Comparison of ENCODE assay signal across 36 cellular contexts in genomic region chr1:12771186-12771585, GRCh38. TPM values are rescaled to one million over a fixed set of nuclear protein-coding genes. Genes with fewer than 3 reads are reported as not detected.
"Had no signal": no experiment of that assay in that cellular context is flagged by ENCODE, and none has a peak within 500 bp of the region (broad histone marks: within the 10 kb centered on the region; RNA-seq: fewer than 3 reads in every experiment).

No MANE protein-coding gene starts in this region.

- ATAC-seq: activated CD8-positive, alpha-beta T cell treated with anti-CD3 and anti-CD28 coated beads for 36 hours; activated naive CD4-positive, alpha-beta T cell treated with anti-CD3 and anti-CD28 coated beads, Interleukin-2, amount 50 U/mL, for 72 hours; activated T-cell treated with anti-CD3 and anti-CD28 coated beads, Interleukin-2, amount 50 U/mL, for 4 hours; activated T-cell treated with anti-CD3 and anti-CD28 coated beads, Interleukin-2, amount 50 U/mL, for 72 hours; activated T-helper 17 cell treated with anti-CD3 and anti-CD28 coated beads, Interleukin-2, amount 50 U/mL, for 72 hours; body of pancreas had no signal

- H3K36me3 ChIP-seq: adrenal gland, brain microvascular endothelial cell, breast epithelium had no signal

- H3K4me1 ChIP-seq: adrenal gland, body of pancreas, breast epithelium had no signal

- H3K27ac ChIP-seq: adrenal gland, body of pancreas, brain microvascular endothelial cell, breast epithelium, VCaP had no signal

- H3K9me3 ChIP-seq: adrenal gland, body of pancreas, breast epithelium had no signal

- H3K27me3 ChIP-seq: body of pancreas, brain microvascular endothelial cell, breast epithelium had no signal

- H3K4me3 ChIP-seq: adrenal gland, body of pancreas, breast epithelium had no signal

- DNase-seq: activated B cell treated with CpG ODN at 0.5 μM for 24 hours; activated CD4-positive, alpha-beta memory T cell treated with anti-CD3 and anti-CD28 coated beads for 36 hours; activated CD4-positive, alpha-beta T cell treated with anti-CD3 and anti-CD28 coated beads for 4 hours; activated CD4-positive, alpha-beta T cell treated with anti-CD3 and anti-CD28 coated beads, Interleukin-2, amount 10 ng/mL, durations not matched to agents 24 days and 14 days; activated CD4-positive, alpha-beta T cell treated with anti-CD3 and anti-CD28 coated beads, Interleukin-2, amount 50 U/mL, for 1 hour; activated CD4-positive, alpha-beta T cell treated with anti-CD3 and anti-CD28 coated beads, Interleukin-2, amount 50 U/mL, for 4 hours; activated CD4-positive, CD25-positive, alpha-beta regulatory T cell treated with anti-CD3 and anti-CD28 coated beads, Interleukin-2, amount 50 U/mL, for 72 hours; activated CD8-positive, alpha-beta memory T cell treated with anti-CD3 and anti-CD28 coated beads, Interleukin-2, amount 50 U/mL, for 4 hours; activated CD8-positive, alpha-beta T cell treated with anti-CD3 and anti-CD28 coated beads for 36 hours; activated effector memory CD4-positive, alpha-beta T cell treated with anti-CD3 and anti-CD28 coated beads, Interleukin-2, amount 50 U/mL, for 16 hours; activated gamma-delta T cell treated with Interleukin-2 at 50 U/mL for 16 hours; activated naive CD4-positive, alpha-beta T cell; activated naive CD4-positive, alpha-beta T cell treated with anti-CD3 and anti-CD28 coated beads for 36 hours; activated naive CD4-positive, alpha-beta T cell treated with anti-CD3 and anti-CD28 coated beads, Interleukin-2, amount 50 U/mL, for 16 hours; activated naive CD8-positive, alpha-beta T cell treated with anti-CD3 and anti-CD28 coated beads for 36 hours; activated T-cell treated with anti-CD3 and anti-CD28 coated beads for 4 hours; activated T-cell treated with anti-CD3 and anti-CD28 coated beads, Interleukin-2, amount 50 U/mL, for 1 hour; activated T-cell treated with anti-CD3 and anti-CD28 coated beads, Interleukin-2, amount 50 U/mL, for 4 hours; activated T-cell treated with anti-CD3 and anti-CD28 coated beads, Interleukin-2, amount 50 U/mL, for 72 hours; adrenal gland; amniotic stem cell; aorta; body of pancreas; brain microvascular endothelial cell; central memory CD4-positive, alpha-beta T cell; T-helper 1 cell; T-helper 2 cell; T-helper 9 cell had no signal

RNA-seq across cellular contexts. Expression of gene PRAMEF12, which starts 2.4 kb away (rescaled TPM):
- total RNA-seq: activated B cell treated with CpG ODN at 0.5 μM for 24 hours; activated CD4-positive, alpha-beta memory T cell treated with anti-CD3 and anti-CD28 coated beads for 36 hours; activated CD4-positive, alpha-beta T cell treated with anti-CD3 and anti-CD28 coated beads, Interleukin-2, amount 10 ng/mL, durations not matched to agents 24 days and 14 days; activated CD8-positive, alpha-beta memory T cell treated with anti-CD3 and anti-CD28 coated beads for 36 hours; activated CD8-positive, alpha-beta T cell treated with anti-CD3 and anti-CD28 coated beads for 36 hours; activated naive CD4-positive, alpha-beta T cell treated with anti-CD3 and anti-CD28 coated beads for 36 hours; activated naive CD4-positive, alpha-beta T cell treated with anti-CD3 and anti-CD28 coated beads, Interleukin-2, amount 50 U/mL, for 72 hours; activated naive CD8-positive, alpha-beta T cell treated with anti-CD3 and anti-CD28 coated beads for 36 hours; activated T-cell treated with anti-CD3 and anti-CD28 coated beads, Interleukin-2, amount 50 U/mL, for 4 hours; activated T-cell treated with anti-CD3 and anti-CD28 coated beads, Interleukin-2, amount 50 U/mL, for 72 hours; activated T-helper 1 cell treated with anti-CD3 and anti-CD28 coated beads, Interleukin-12 subunit alpha, Interleukin-12 subunit beta, Interleukin-2, Interleukin-4 antibody, amounts not matched to agents 30 ng/mL and 10 ng/mL and 1 ng/mL, durations not matched to agents 14 hours and 24 hours and 36 hours; activated T-helper 17 cell treated with anti-CD3 and anti-CD28 coated beads, Interleukin-2, amount 50 U/mL, for 72 hours; adrenal gland; aorta; body of pancreas; breast epithelium; cardiac septum had no signal

RNA-seq across cellular contexts. Expression of gene PRAMEF1, which starts 20.0 kb away (rescaled TPM):
- total RNA-seq: activated B cell treated with CpG ODN at 0.5 μM for 24 hours; activated CD4-positive, alpha-beta memory T cell treated with anti-CD3 and anti-CD28 coated beads for 36 hours; activated CD4-positive, alpha-beta T cell treated with anti-CD3 and anti-CD28 coated beads, Interleukin-2, amount 10 ng/mL, durations not matched to agents 24 days and 14 days; activated CD8-positive, alpha-beta memory T cell treated with anti-CD3 and anti-CD28 coated beads for 36 hours; activated CD8-positive, alpha-beta T cell treated with anti-CD3 and anti-CD28 coated beads for 36 hours; activated naive CD4-positive, alpha-beta T cell treated with anti-CD3 and anti-CD28 coated beads for 36 hours; activated naive CD4-positive, alpha-beta T cell treated with anti-CD3 and anti-CD28 coated beads, Interleukin-2, amount 50 U/mL, for 72 hours; activated naive CD8-positive, alpha-beta T cell treated with anti-CD3 and anti-CD28 coated beads for 36 hours; activated T-cell treated with anti-CD3 and anti-CD28 coated beads, Interleukin-2, amount 50 U/mL, for 4 hours; activated T-cell treated with anti-CD3 and anti-CD28 coated beads, Interleukin-2, amount 50 U/mL, for 72 hours; activated T-helper 1 cell treated with anti-CD3 and anti-CD28 coated beads, Interleukin-12 subunit alpha, Interleukin-12 subunit beta, Interleukin-2, Interleukin-4 antibody, amounts not matched to agents 30 ng/mL and 10 ng/mL and 1 ng/mL, durations not matched to agents 14 hours and 24 hours and 36 hours; activated T-helper 17 cell treated with anti-CD3 and anti-CD28 coated beads, Interleukin-2, amount 50 U/mL, for 72 hours; adrenal gland; aorta; astrocyte; body of pancreas; breast epithelium; cardiac septum had no signal

RNA-seq across cellular contexts. Expression of gene CFAP107, which starts 25.2 kb away (rescaled TPM):
- total RNA-seq: activated B cell treated with CpG ODN at 0.5 μM for 24 hours; activated CD4-positive, alpha-beta memory T cell treated with anti-CD3 and anti-CD28 coated beads for 36 hours; activated CD4-positive, alpha-beta T cell treated with anti-CD3 and anti-CD28 coated beads, Interleukin-2, amount 10 ng/mL, durations not matched to agents 24 days and 14 days; activated CD8-positive, alpha-beta memory T cell treated with anti-CD3 and anti-CD28 coated beads for 36 hours; activated CD8-positive, alpha-beta T cell treated with anti-CD3 and anti-CD28 coated beads for 36 hours; activated naive CD4-positive, alpha-beta T cell treated with anti-CD3 and anti-CD28 coated beads for 36 hours; activated naive CD4-positive, alpha-beta T cell treated with anti-CD3 and anti-CD28 coated beads, Interleukin-2, amount 50 U/mL, for 72 hours; activated naive CD8-positive, alpha-beta T cell treated with anti-CD3 and anti-CD28 coated beads for 36 hours; activated T-cell treated with anti-CD3 and anti-CD28 coated beads, Interleukin-2, amount 50 U/mL, for 4 hours; activated T-cell treated with anti-CD3 and anti-CD28 coated beads, Interleukin-2, amount 50 U/mL, for 72 hours; activated T-helper 1 cell treated with anti-CD3 and anti-CD28 coated beads, Interleukin-12 subunit alpha, Interleukin-12 subunit beta, Interleukin-2, Interleukin-4 antibody, amounts not matched to agents 30 ng/mL and 10 ng/mL and 1 ng/mL, durations not matched to agents 14 hours and 24 hours and 36 hours; activated T-helper 17 cell treated with anti-CD3 and anti-CD28 coated beads, Interleukin-2, amount 50 U/mL, for 72 hours; adrenal gland; aorta; astrocyte; body of pancreas; breast epithelium; cardiac septum had no signal

RNA-seq across cellular contexts. Expression of gene AADACL3, which starts 55.3 kb away (rescaled TPM):
- total RNA-seq: activated B cell treated with CpG ODN at 0.5 μM for 24 hours; activated CD4-positive, alpha-beta memory T cell treated with anti-CD3 and anti-CD28 coated beads for 36 hours; activated CD4-positive, alpha-beta T cell treated with anti-CD3 and anti-CD28 coated beads, Interleukin-2, amount 10 ng/mL, durations not matched to agents 24 days and 14 days; activated CD8-positive, alpha-beta memory T cell treated with anti-CD3 and anti-CD28 coated beads for 36 hours; activated CD8-positive, alpha-beta T cell treated with anti-CD3 and anti-CD28 coated beads for 36 hours; activated naive CD4-positive, alpha-beta T cell treated with anti-CD3 and anti-CD28 coated beads for 36 hours; activated naive CD4-positive, alpha-beta T cell treated with anti-CD3 and anti-CD28 coated beads, Interleukin-2, amount 50 U/mL, for 72 hours; activated naive CD8-positive, alpha-beta T cell treated with anti-CD3 and anti-CD28 coated beads for 36 hours; activated T-cell treated with anti-CD3 and anti-CD28 coated beads, Interleukin-2, amount 50 U/mL, for 4 hours; activated T-cell treated with anti-CD3 and anti-CD28 coated beads, Interleukin-2, amount 50 U/mL, for 72 hours; activated T-helper 1 cell treated with anti-CD3 and anti-CD28 coated beads, Interleukin-12 subunit alpha, Interleukin-12 subunit beta, Interleukin-2, Interleukin-4 antibody, amounts not matched to agents 30 ng/mL and 10 ng/mL and 1 ng/mL, durations not matched to agents 14 hours and 24 hours and 36 hours; activated T-helper 17 cell treated with anti-CD3 and anti-CD28 coated beads, Interleukin-2, amount 50 U/mL, for 72 hours; adrenal gland; aorta; body of pancreas; cardiac septum had no signal
